9 cellular contexts compared by ENCODE assay signal in genomic region chr15:74664028-74664616, GRCh38. TPM values are rescaled to one million over a fixed set of nuclear protein-coding genes. Genes with fewer than 3 reads are reported as not detected.
DNase-seq lines count a peak whose midpoint lies in the region; ATAC-seq and TF ChIP-seq lines count a peak whose summit lies in the region.
"Had no signal": no experiment of that assay in that cellular context is flagged by ENCODE, and none has a peak within 500 bp of the region (broad histone marks: within the 10 kb centered on the region; RNA-seq: fewer than 3 reads in every experiment).

No MANE protein-coding gene starts in this region.

- H3K36me3 ChIP-seq in GM23248 (ENCODE audit: low read depth) (no peaks in the 10 kb centered on the region; the same call in 1 of the 2 replicates), brain microvascular endothelial cell (replicated peaks) (no peaks in the 10 kb centered on the region), skeletal muscle satellite cell (ENCODE audit: insufficient read depth, low read length) (no peaks in the 10 kb centered on the region)

- ATAC-seq in left ventricle myocardium superior (peak; percentile 94), HG02973 (IDR thresholded peaks at IDR 0.05; ENCODE audit: unreplicated experiment) (no peak), GM19023 (IDR thresholded peaks at IDR 0.05; ENCODE audit: unreplicated experiment) (no peak), GM19397 (IDR thresholded peaks at IDR 0.05; ENCODE audit: unreplicated experiment) (no peak)

- in situ Hi-C loops in GM23248 (cut with MboI) (no loop called here), brain microvascular endothelial cell (cut with HindIII; ENCODE audit: low pct_ligation_motif_present, low sequenced_read_pairs) (no loop called here)

- 3 to 11% methylated on average over 2 of the region's 2 CpGs for WGBS in GM23248 (ENCODE audit: low coverage in 1 of 2, low lambda C conversion rate in 2 of 2, missing lambda C conversion rate in 2 of 2), 2 experiments

- TF ChIP-seq CTCF in brain microvascular endothelial cell (IDR thresholded peaks at IDR 0.05; ENCODE audit: low read depth, low read length, missing control alignments) = no peak

- no peak overlapping the region for H2AFZ ChIP-seq in GM23248

- no peaks in the 10 kb centered on the region for H3K9me2 ChIP-seq in GM23248 (ENCODE audit: insufficient read depth)

- H3K27me3 ChIP-seq in GM23248 (replicated peaks; ENCODE audit: insufficient read depth) (no peaks in the 10 kb centered on the region), brain microvascular endothelial cell (replicated peaks) (no peaks in the 10 kb centered on the region), skeletal muscle satellite cell (ENCODE audit: control insufficient read depth, insufficient read depth, low read length) (no peaks in the 10 kb centered on the region)

- 0 out of 2 replicates have a peak, but pooled peaks cover 12% of the 10 kb centered on the region for H4K20me1 ChIP-seq in GM23248 (ENCODE audit: insufficient read depth)

- H3K4me3 ChIP-seq in GM23248 (no peak overlapping the region), brain microvascular endothelial cell (ENCODE audit: low read depth, low read length) (no peak overlapping the region), skeletal muscle satellite cell (ENCODE audit: low read length) (no peak overlapping the region)

- H3F3A ChIP-seq in GM23248 (ENCODE audit: insufficient read depth) = peaks cover 18% of the 10 kb centered on the region

- H3K4me1 ChIP-seq in GM23248 (ENCODE audit: insufficient read depth) (peaks cover 12% of the 10 kb centered on the region), skeletal muscle satellite cell (ENCODE audit: control insufficient read depth, insufficient read depth, low read length) (peaks cover 12% of the 10 kb centered on the region)

- H3K27ac ChIP-seq in GM23248 (peak overlapping the region; percentile 32), brain microvascular endothelial cell (no peak overlapping the region)

- peak; percentile 67 for DNase-seq in GM23248
- DNase-seq in brain microvascular endothelial cell = peak; percentile 16
- DNase-seq in left ventricle myocardium superior = peak; percentile 59
- no peak for DNase-seq in activated CD4-positive, CD25-positive, alpha-beta regulatory T cell treated with anti-CD3 and anti-CD28 coated beads, Interleukin-2, amount 50 U/mL, for 72 hours
- DNase-seq: stimulated activated CD4-positive, alpha-beta T cell treated with anti-CD3 and anti-CD28 coated beads, Interleukin-1b, Interleukin-23, amount 100 ng/mL, for 48 hours had no signal

- H3K9ac ChIP-seq in GM23248 = peak overlapping the region; percentile 14; the same call in 1 of the 2 replicates
- H3K9ac ChIP-seq in skeletal muscle satellite cell (ENCODE audit: low read depth, low read length) = no peak overlapping the region

- peaks cover 63% of the 10 kb centered on the region for H3K79me2 ChIP-seq in GM23248 (ENCODE audit: insufficient read depth)

- H3K4me2 ChIP-seq in GM23248 (ENCODE audit: unreplicated experiment) (no peak overlapping the region), skeletal muscle satellite cell (ENCODE audit: low read length) (peak overlapping the region; percentile 15)

- H3K9me3 ChIP-seq in GM23248 (ENCODE audit: low read depth) = no peaks in the 10 kb centered on the region
- no peaks in the 10 kb centered on the region for H3K9me3 ChIP-seq in skeletal muscle satellite cell (replicated peaks; ENCODE audit: low read length)

- intact Hi-C loops in left ventricle myocardium superior (cut with micrococcal nuclease) = no loop called here

RNA-seq across cellular contexts. Expression of gene EDC3, which starts 31.7 kb away (rescaled TPM):
- total RNA-seq in GM23248 (2014; rRNA removed; shearing (Covaris generic)) = 13.9 and 15.0 TPM in 2 replicates
- 21.8 and 24.3 TPM in 2 replicates for polyA plus RNA-seq in GM23248 (2016; fragmentation: Nextera tagmentation; extraction: Ambion mirVana)
- total RNA-seq in left ventricle myocardium superior = 16.1 TPM
- 4.8 and 7.4 TPM in 2 replicates for total RNA-seq in skeletal muscle satellite cell (2012; rRNA removed)

RNA-seq across cellular contexts. Expression of gene CLK3, which starts 48.5 kb away (rescaled TPM):
- total RNA-seq in GM23248 (2014; rRNA removed; shearing (Covaris generic)) = 67.2 and 67.9 TPM in 2 replicates
- polyA plus RNA-seq in GM23248 (2016; fragmentation: Nextera tagmentation; extraction: Ambion mirVana) = 40.4 and 41.9 TPM in 2 replicates
- total RNA-seq in left ventricle myocardium superior = 55.3 TPM
- 65.4 and 74.7 TPM in 2 replicates for total RNA-seq in skeletal muscle satellite cell (2012; rRNA removed)
